In genomic region chr9:131719262-131719908, GRCh38 we compare ENCODE assay signal across 13 cellular contexts. TPM values are rescaled to one million over a fixed set of nuclear protein-coding genes. Genes with fewer than 3 reads are reported as not detected.
DNase-seq lines count a peak whose midpoint lies in the region; ATAC-seq and TF ChIP-seq lines count a peak whose summit lies in the region.
"Had no signal": no experiment of that assay in that cellular context is flagged by ENCODE, and none has a peak within 500 bp of the region (broad histone marks: within the 10 kb centered on the region; RNA-seq: fewer than 3 reads in every experiment).

No MANE protein-coding gene starts in this region.

- peak overlapping the region; percentile 41 for H3K27ac Mint-ChIP-seq in activated naive CD8-positive, alpha-beta T cell
- no peak overlapping the region for H3K27ac Mint-ChIP-seq in activated naive CD8-positive, alpha-beta T cell treated with anti-CD3 and anti-CD28 coated beads for 36 hours
- H3K27ac Mint-ChIP-seq in progenitor cell of endocrine pancreas = no peak overlapping the region

- H3K27ac ChIP-seq in OCI-LY7 (ENCODE audit: low read depth, low read length, poor library complexity, severe bottlenecking) = peak overlapping the region; percentile 39
- peak overlapping the region in 3 of 4 donors; percentile 12 to 85 (median 37) for H3K27ac ChIP-seq in gastroesophageal sphincter
- peak overlapping the region in 3 of 4 donors; percentile 30 to 57 (median 40) for H3K27ac ChIP-seq in tibial nerve
- no peak overlapping the region for H3K27ac ChIP-seq in A673 (ENCODE audit: low read depth, low read length, poor library complexity, severe bottlenecking)

- no peak overlapping the region for H3K4me3 Mint-ChIP-seq in activated naive CD8-positive, alpha-beta T cell
- no peak overlapping the region for H3K4me3 Mint-ChIP-seq in activated naive CD8-positive, alpha-beta T cell treated with anti-CD3 and anti-CD28 coated beads for 36 hours
- H3K4me3 Mint-ChIP-seq in progenitor cell of endocrine pancreas (ENCODE audit: low read depth) = no peak overlapping the region

- peaks cover 5% of the 10 kb centered on the region for H3K36me3 Mint-ChIP-seq in activated naive CD8-positive, alpha-beta T cell
- H3K36me3 Mint-ChIP-seq in activated naive CD8-positive, alpha-beta T cell treated with anti-CD3 and anti-CD28 coated beads for 36 hours = peaks cover 35% of the 10 kb centered on the region
- peaks cover 6% of the 10 kb centered on the region for H3K36me3 Mint-ChIP-seq in progenitor cell of endocrine pancreas (ENCODE audit: insufficient read depth)

- TF ChIP-seq CTCF in OCI-LY7 (conservative IDR thresholded peaks at IDR 0.05; ENCODE audit: low read length) = no peak
- TF ChIP-seq CTCF in gastroesophageal sphincter (IDR thresholded peaks at IDR 0.05) = no peak
- TF ChIP-seq CTCF in tibial nerve (IDR thresholded peaks at IDR 0.05) = no peak
- TF ChIP-seq CTCF in A673 (conservative IDR thresholded peaks at IDR 0.05; ENCODE audit: low read depth, low read length) = no peak
- no peak for TF ChIP-seq CTCF in progenitor cell of endocrine pancreas (IDR thresholded peaks at IDR 0.05; ENCODE audit: unreplicated experiment)

- H3K9me3 ChIP-seq in OCI-LY7 (ENCODE audit: low read length) (no peaks in the 10 kb centered on the region), gastroesophageal sphincter (no peaks in the 10 kb centered on the region), tibial nerve (no peaks in the 10 kb centered on the region), A673 (ENCODE audit: low read depth, low read length, poor library complexity, severe bottlenecking) (no peaks in the 10 kb centered on the region)
- H3K9me3 ChIP-seq: tibial artery had no signal

- 0 out of 2 replicates have a peak, but pooled peaks cover 12% of the 10 kb centered on the region for H4K20me1 ChIP-seq in OCI-LY7 (ENCODE audit: insufficient read depth, low read length)

- H3K79me2 ChIP-seq in OCI-LY7 (ENCODE audit: insufficient read depth, low read depth, low read length) = peaks cover 99% of the 10 kb centered on the region

- H3K9me3 Mint-ChIP-seq in activated naive CD8-positive, alpha-beta T cell (ENCODE audit: low read depth) = no peaks in the 10 kb centered on the region
- no peaks in the 10 kb centered on the region for H3K9me3 Mint-ChIP-seq in activated naive CD8-positive, alpha-beta T cell treated with anti-CD3 and anti-CD28 coated beads for 36 hours
- H3K9me3 Mint-ChIP-seq in progenitor cell of endocrine pancreas (ENCODE audit: low read depth) = no peaks in the 10 kb centered on the region

- ATAC-seq in gastroesophageal sphincter = no peak

- H3K36me3 ChIP-seq in OCI-LY7 (ENCODE audit: insufficient read depth, low read length) = peaks cover 78% of the 10 kb centered on the region
- no peaks in the 10 kb centered on the region for H3K36me3 ChIP-seq in gastroesophageal sphincter
- peaks cover 0 to 8% (median 0%) of the 10 kb centered on the region in 3 donors for H3K36me3 ChIP-seq in tibial nerve
- H3K36me3 ChIP-seq in A673 (ENCODE audit: insufficient read depth, low read length, poor library complexity, severe bottlenecking) = no peaks in the 10 kb centered on the region
- H3K36me3 ChIP-seq: tibial artery had no signal

- peaks cover 56% of the 10 kb centered on the region for H3K4me1 ChIP-seq in OCI-LY7 (ENCODE audit: insufficient read depth, low read length, poor library complexity, severe bottlenecking)
- H3K4me1 ChIP-seq in gastroesophageal sphincter = peaks cover 5 to 79% (median 15%) of the 10 kb centered on the region in 3 donors
- H3K4me1 ChIP-seq in tibial nerve = peaks cover 0 to 33% (median 7%) of the 10 kb centered on the region in 4 donors
- no peaks in the 10 kb centered on the region for H3K4me1 ChIP-seq in A673 (ENCODE audit: insufficient read depth, low read length, poor library complexity, severe bottlenecking)

- H3K27me3 ChIP-seq in gastroesophageal sphincter (no peaks in the 10 kb centered on the region), tibial nerve (no peaks in the 10 kb centered on the region), A673 (replicated peaks; ENCODE audit: insufficient read depth, low read depth, low read length, poor library complexity) (no peaks in the 10 kb centered on the region)
- H3K27me3 ChIP-seq: tibial artery had no signal

- peaks cover 64% of the 10 kb centered on the region for H3K4me1 Mint-ChIP-seq in activated naive CD8-positive, alpha-beta T cell (ENCODE audit: low read depth)
- H3K4me1 Mint-ChIP-seq in activated naive CD8-positive, alpha-beta T cell treated with anti-CD3 and anti-CD28 coated beads for 36 hours = peaks cover 56% of the 10 kb centered on the region
- H3K4me1 Mint-ChIP-seq in progenitor cell of endocrine pancreas (ENCODE audit: low read depth) = peaks cover 6% of the 10 kb centered on the region

- TF ChIP-seq EP300 in gastroesophageal sphincter (IDR thresholded peaks at IDR 0.05) = no peak
- peak; percentile 18 to 20 for TF ChIP-seq EP300 in tibial nerve (IDR thresholded peaks at IDR 0.05)

- POLR2A ChIA-PET in OCI-LY7 (lab: Charles Lee) = interaction anchor here (0.7 to 16.0 kb wide), 14 partner anchors 9 to 53 kb away, joined by 3 to 347 read pairs (median 5); no protein-coding TSS in a partner anchor
- POLR2A ChIA-PET in A673 (lab: Charles Lee; ENCODE audit: low non-redundant PET) = no interaction called here

- BruUV-seq in OCI-LY7 (replicated peaks; lab: Mats Ljungman, UMichigan) (TSS peak; percentile 22), A673 (replicated peaks; lab: Mats Ljungman, UMichigan) (no TSS peak)

- WGBS in gastroesophageal sphincter (ENCODE audit: low coverage in 1 of 2), 2 donors = 60 to 88% methylated on average over 4 to 6 of the region's 7 CpGs
- WGBS in tibial nerve, 2 donors = 56 to 58% methylated on average over 7 of the region's 7 CpGs

- intact Hi-C loops in OCI-LY7 (cut with micrococcal nuclease; ENCODE audit: unreplicated experiment) (no loop called here), A673 (cut with micrococcal nuclease; ENCODE audit: unreplicated experiment) (no loop called here)

- H3K4me3 ChIP-seq in OCI-LY7 (ENCODE audit: low read depth, low read length, poor library complexity, severe bottlenecking) = no peak overlapping the region
- H3K4me3 ChIP-seq in gastroesophageal sphincter = no peak overlapping the region
- H3K4me3 ChIP-seq in tibial nerve = no peak overlapping the region
- no peak overlapping the region for H3K4me3 ChIP-seq in A673 (ENCODE audit: low read depth, low read length, poor library complexity, severe bottlenecking)
- H3K4me3 ChIP-seq: tibial artery had no signal

- H2AFZ ChIP-seq in OCI-LY7 (ENCODE audit: low read length) = no peak overlapping the region

- peak overlapping the region; percentile 50 for H3K4me2 ChIP-seq in OCI-LY7 (ENCODE audit: low read length)

- no peak for DNase-seq in activated naive CD8-positive, alpha-beta T cell treated with anti-CD3 and anti-CD28 coated beads for 36 hours
- DNase-seq in OCI-LY7 (ENCODE audit: low spot score) = no peak
- DNase-seq in tibial nerve (ENCODE audit: low spot score in 2 of 2) = no peak
- no peak for DNase-seq in A673 (ENCODE audit: low spot score)
- DNase-seq in progenitor cell of endocrine pancreas (ENCODE audit: low spot score, unreplicated experiment) = no peak
- DNase-seq in hippocampal formation (lab: John Stamatoyannopoulos, UW) = no peak
- DNase-seq: activated CD4-positive, CD25-positive, alpha-beta regulatory T cell; KBM-7; mesendoderm; NCI-H2107; tibial artery had no signal

- TF ChIP-seq POLR2A in gastroesophageal sphincter (IDR thresholded peaks at IDR 0.05) = no peak
- TF ChIP-seq POLR2A in tibial nerve (IDR thresholded peaks at IDR 0.05) = no peak

- H3K27me3 Mint-ChIP-seq in activated naive CD8-positive, alpha-beta T cell = no peaks in the 10 kb centered on the region
- no peaks in the 10 kb centered on the region for H3K27me3 Mint-ChIP-seq in activated naive CD8-positive, alpha-beta T cell treated with anti-CD3 and anti-CD28 coated beads for 36 hours
- no peaks in the 10 kb centered on the region for H3K27me3 Mint-ChIP-seq in progenitor cell of endocrine pancreas

- no peaks in the 10 kb centered on the region for H3K9me2 ChIP-seq in OCI-LY7 (ENCODE audit: insufficient read depth, low read length)

- CTCF ChIA-PET in OCI-LY7 (lab: Charles Lee; ENCODE audit: unreplicated experiment) (interaction anchor here (1.0 to 1.3 kb wide), 4 partner anchors 9 to 41 kb away, joined by 3 to 9 read pairs (median 4); no protein-coding TSS in a partner anchor), A673 (lab: Charles Lee) (interaction anchor here (0.6 to 0.7 kb wide), 2 partner anchors 11 to 37 kb away, joined by 3 read pairs; no protein-coding TSS in a partner anchor)

RNA-seq across cellular contexts. Expression of gene RAPGEF1, which starts 20.5 kb away (rescaled TPM):
- total RNA-seq in activated naive CD8-positive, alpha-beta T cell treated with anti-CD3 and anti-CD28 coated beads for 36 hours = 10 to 100 TPM; 82.3 to 89.0 TPM
- total RNA-seq in OCI-LY7 (2014; rRNA removed; shearing (Covaris generic)) = 114 and 118 TPM in 2 replicates
- 243 and 277 TPM in 2 replicates for total RNA-seq in OCI-LY7 (2022)
- 100 to 1,000 TPM in 1 of 4 donors, 10 to 100 TPM in 3; 47.5 to 162 (median 77.6) TPM for total RNA-seq in gastroesophageal sphincter
- total RNA-seq in tibial nerve = 10 to 100 TPM; 32.0 to 57.3 (median 38.9) TPM
- 56.4 and 61.5 TPM in 2 replicates for total RNA-seq in A673 (2021)
- 57.3 and 62.8 TPM in 2 replicates for total RNA-seq in progenitor cell of endocrine pancreas
